ENCODE assay signal across 35 cellular contexts in the genomic region with DNA sequence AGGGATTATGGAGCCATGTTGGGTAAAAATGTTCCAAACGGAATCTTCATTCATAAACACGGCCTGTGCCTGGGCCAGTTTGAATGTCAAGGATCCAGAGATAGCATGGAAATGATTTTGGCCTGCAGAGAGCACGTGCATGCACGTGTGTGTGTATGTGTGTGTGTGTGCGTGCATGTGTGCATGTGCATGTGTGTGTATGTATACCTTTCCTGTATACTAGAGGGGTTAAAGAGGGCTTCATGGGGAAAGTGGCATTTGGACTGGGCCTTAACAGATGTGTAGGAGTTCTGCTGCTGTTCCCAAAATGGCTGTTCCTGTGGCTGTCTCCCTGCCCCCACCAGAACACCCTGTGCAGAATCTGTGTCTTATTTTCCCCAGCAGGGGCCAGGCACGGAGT. TPM values are rescaled to one million over a fixed set of nuclear protein-coding genes. Genes with fewer than 3 reads are reported as not detected.
"Had no signal": no experiment of that assay in that cellular context is flagged by ENCODE, and none has a peak within 500 bp of the region (broad histone marks: within the 10 kb centered on the region; RNA-seq: fewer than 3 reads in every experiment).

No MANE protein-coding gene starts in this region.

- H3K4me3 ChIP-seq: adrenal gland, body of pancreas, cardiac muscle cell, colonic mucosa had no signal

- H3K4me3 Mint-ChIP-seq: activated CD4-positive, alpha-beta memory T cell treated with anti-CD3 and anti-CD28 coated beads for 36 hours; activated CD4-positive, alpha-beta T cell treated with anti-CD3 and anti-CD28 coated beads for 36 hours; activated CD4-positive, alpha-beta T cell treated with anti-CD3 and anti-CD28 coated beads, Interleukin-2, amount 10 ng/mL, durations not matched to agents 24 days and 14 days; activated CD8-positive, alpha-beta memory T cell treated with anti-CD3 and anti-CD28 coated beads, Interleukin-2, amount 10 ng/mL, durations not matched to agents 7 days and 5 days; activated CD8-positive, alpha-beta T cell treated with anti-CD3 and anti-CD28 coated beads, Interleukin-2, amount 10 ng/mL, durations not matched to agents 7 days and 5 days; activated naive CD4-positive, alpha-beta T cell treated with anti-CD3 and anti-CD28 coated beads for 36 hours; activated naive CD4-positive, alpha-beta T cell treated with anti-CD3 and anti-CD28 coated beads, Interleukin-2, amount 50 U/mL, for 24 hours; activated naive CD8-positive, alpha-beta T cell treated with anti-CD3 and anti-CD28 coated beads for 36 hours; activated naive CD8-positive, alpha-beta T cell treated with anti-CD3 and anti-CD28 coated beads, Interleukin-2, amount 50 U/mL, for 24 hours; activated T-helper 1 cell treated with anti-CD3 and anti-CD28 coated beads, Interleukin-12 subunit alpha, Interleukin-12 subunit beta, Interleukin-2, Interleukin-4 antibody, amounts not matched to agents 30 ng/mL and 10 ng/mL and 1 ng/mL, durations not matched to agents 14 hours and 24 hours and 36 hours; T-cell; T-helper 1 cell treated with Interleukin-12 subunit alpha and Interleukin-12 subunit beta and Interleukin-4 antibody, amounts not matched to agents 30 μg/mL and 1 μg/mL, for 36 hours had no signal

- H3K9me3 ChIP-seq: adrenal gland, body of pancreas, colonic mucosa had no signal

- H3K27ac Mint-ChIP-seq: activated CD4-positive, alpha-beta memory T cell treated with anti-CD3 and anti-CD28 coated beads for 36 hours; activated CD4-positive, alpha-beta T cell treated with anti-CD3 and anti-CD28 coated beads for 36 hours; activated CD4-positive, alpha-beta T cell treated with anti-CD3 and anti-CD28 coated beads, Interleukin-2, amount 10 ng/mL, durations not matched to agents 24 days and 14 days; activated CD8-positive, alpha-beta memory T cell treated with anti-CD3 and anti-CD28 coated beads, Interleukin-2, amount 10 ng/mL, durations not matched to agents 7 days and 5 days; activated CD8-positive, alpha-beta T cell treated with anti-CD3 and anti-CD28 coated beads, Interleukin-2, amount 10 ng/mL, durations not matched to agents 7 days and 5 days; activated naive CD4-positive, alpha-beta T cell treated with anti-CD3 and anti-CD28 coated beads for 36 hours; activated naive CD4-positive, alpha-beta T cell treated with anti-CD3 and anti-CD28 coated beads, Interleukin-2, amount 50 U/mL, for 24 hours; activated naive CD8-positive, alpha-beta T cell treated with anti-CD3 and anti-CD28 coated beads for 36 hours; activated naive CD8-positive, alpha-beta T cell treated with anti-CD3 and anti-CD28 coated beads, Interleukin-2, amount 50 U/mL, for 24 hours; activated T-helper 1 cell treated with anti-CD3 and anti-CD28 coated beads, Interleukin-12 subunit alpha, Interleukin-12 subunit beta, Interleukin-2, Interleukin-4 antibody, amounts not matched to agents 30 ng/mL and 10 ng/mL and 1 ng/mL, durations not matched to agents 14 hours and 24 hours and 36 hours; activated T-helper 2 cell treated with anti-CD3 and anti-CD28 coated beads, Interferon-gamma antibody, Interleukin-2, Interleukin-4, amounts not matched to agents 10 μg/mL and 5 μg/mL and 100 μg/mL, durations not matched to agents 14 hours and 24 hours and 36 hours; T-cell; T-helper 1 cell treated with Interleukin-12 subunit alpha and Interleukin-12 subunit beta and Interleukin-4 antibody, amounts not matched to agents 30 μg/mL and 1 μg/mL, for 36 hours had no signal

- H3K9me3 Mint-ChIP-seq: activated CD4-positive, alpha-beta memory T cell treated with anti-CD3 and anti-CD28 coated beads for 36 hours; activated CD4-positive, alpha-beta T cell treated with anti-CD3 and anti-CD28 coated beads, Interleukin-2, amount 10 ng/mL, durations not matched to agents 24 days and 14 days; activated naive CD4-positive, alpha-beta T cell treated with anti-CD3 and anti-CD28 coated beads for 36 hours; activated naive CD4-positive, alpha-beta T cell treated with anti-CD3 and anti-CD28 coated beads, Interleukin-2, amount 50 U/mL, for 24 hours; activated naive CD8-positive, alpha-beta T cell treated with anti-CD3 and anti-CD28 coated beads for 36 hours; activated naive CD8-positive, alpha-beta T cell treated with anti-CD3 and anti-CD28 coated beads, Interleukin-2, amount 50 U/mL, for 24 hours; activated T-helper 1 cell treated with anti-CD3 and anti-CD28 coated beads, Interleukin-12 subunit alpha, Interleukin-12 subunit beta, Interleukin-2, Interleukin-4 antibody, amounts not matched to agents 30 ng/mL and 10 ng/mL and 1 ng/mL, durations not matched to agents 14 hours and 24 hours and 36 hours; activated T-helper 2 cell treated with anti-CD3 and anti-CD28 coated beads, Interferon-gamma antibody, Interleukin-2, Interleukin-4, amounts not matched to agents 10 μg/mL and 5 μg/mL and 100 μg/mL, durations not matched to agents 14 hours and 24 hours and 36 hours; T-cell; T-helper 1 cell treated with Interleukin-12 subunit alpha and Interleukin-12 subunit beta and Interleukin-4 antibody, amounts not matched to agents 30 μg/mL and 1 μg/mL, for 36 hours had no signal

- H3K27me3 Mint-ChIP-seq: activated CD4-positive, alpha-beta memory T cell treated with anti-CD3 and anti-CD28 coated beads for 36 hours; activated CD4-positive, alpha-beta T cell treated with anti-CD3 and anti-CD28 coated beads for 36 hours; activated CD4-positive, alpha-beta T cell treated with anti-CD3 and anti-CD28 coated beads, Interleukin-2, amount 10 ng/mL, durations not matched to agents 24 days and 14 days; activated CD8-positive, alpha-beta memory T cell treated with anti-CD3 and anti-CD28 coated beads, Interleukin-2, amount 10 ng/mL, durations not matched to agents 7 days and 5 days; activated naive CD4-positive, alpha-beta T cell treated with anti-CD3 and anti-CD28 coated beads, Interleukin-2, amount 50 U/mL, for 24 hours; activated naive CD8-positive, alpha-beta T cell treated with anti-CD3 and anti-CD28 coated beads for 36 hours; activated naive CD8-positive, alpha-beta T cell treated with anti-CD3 and anti-CD28 coated beads, Interleukin-2, amount 50 U/mL, for 24 hours; T-cell had no signal

- H3K27me3 ChIP-seq: adrenal gland, body of pancreas, cardiac muscle cell, colonic mucosa had no signal

- H3K4me1 Mint-ChIP-seq: activated naive CD4-positive, alpha-beta T cell treated with anti-CD3 and anti-CD28 coated beads, Interleukin-2, amount 50 U/mL, for 24 hours had no signal

- ATAC-seq: activated CD4-positive, alpha-beta T cell treated with anti-CD3 and anti-CD28 coated beads for 36 hours; activated CD8-positive, alpha-beta memory T cell treated with anti-CD3 and anti-CD28 coated beads, Interleukin-2, amount 10 ng/mL, durations not matched to agents 7 days and 5 days; activated CD8-positive, alpha-beta T cell treated with anti-CD3 and anti-CD28 coated beads, Interleukin-2, amount 10 ng/mL, durations not matched to agents 7 days and 5 days; activated naive CD8-positive, alpha-beta T cell treated with anti-CD3 and anti-CD28 coated beads, Interleukin-2, amount 50 U/mL, for 24 hours; body of pancreas; esophagus mucosa; T-cell had no signal

- H3K36me3 ChIP-seq: adrenal gland, cardiac muscle cell, colonic mucosa had no signal

- H3K27ac ChIP-seq: adrenal gland, body of pancreas, cardiac muscle cell, colonic mucosa had no signal

- FAIRE-seq: endometrium, frontal cortex had no signal

- DNase-seq: activated CD4-positive, alpha-beta memory T cell treated with anti-CD3 and anti-CD28 coated beads for 36 hours; activated CD4-positive, alpha-beta T cell treated with anti-CD3 and anti-CD28 coated beads for 36 hours; activated CD4-positive, alpha-beta T cell treated with anti-CD3 and anti-CD28 coated beads, Interleukin-2, amount 10 ng/mL, durations not matched to agents 24 days and 14 days; activated CD4-positive, CD25-positive, alpha-beta regulatory T cell; activated CD4-positive, CD25-positive, alpha-beta regulatory T cell treated with anti-CD3 and anti-CD28 coated beads, Interleukin-2, amount 50 U/mL, for 72 hours; activated CD8-positive, alpha-beta memory T cell treated with anti-CD3 and anti-CD28 coated beads, Interleukin-2, amount 10 ng/mL, durations not matched to agents 7 days and 5 days; activated CD8-positive, alpha-beta memory T cell treated with anti-CD3 and anti-CD28 coated beads, Interleukin-2, amount 50 U/mL, for 4 hours; activated CD8-positive, alpha-beta T cell treated with anti-CD3 and anti-CD28 coated beads, Interleukin-2, amount 10 ng/mL, durations not matched to agents 7 days and 5 days; activated effector memory CD4-positive, alpha-beta T cell treated with anti-CD3 and anti-CD28 coated beads, Interleukin-2, amount 50 U/mL, for 16 hours; activated naive CD4-positive, alpha-beta T cell treated with anti-CD3 and anti-CD28 coated beads for 36 hours; activated naive CD8-positive, alpha-beta T cell treated with anti-CD3 and anti-CD28 coated beads for 36 hours; activated naive CD8-positive, alpha-beta T cell treated with anti-CD3 and anti-CD28 coated beads, Interleukin-2, amount 50 U/mL, for 24 hours; activated T-cell treated with anti-CD3 and anti-CD28 coated beads, Interleukin-2, amount 50 U/mL, for 1 hour; activated T-cell treated with anti-CD3 and anti-CD28 coated beads, Interleukin-2, amount 50 U/mL, for 48 hours; adrenal gland; amygdala; aorta; body of pancreas; central memory CD4-positive, alpha-beta T cell; cerebellar nuclear complex; colonic mucosa; effector CD8-positive, alpha-beta T cell; foreskin fibroblast; head of caudate nucleus; T-cell; T1000 had no signal

- H3K36me3 Mint-ChIP-seq: activated CD4-positive, alpha-beta memory T cell treated with anti-CD3 and anti-CD28 coated beads for 36 hours; activated CD8-positive, alpha-beta memory T cell treated with anti-CD3 and anti-CD28 coated beads, Interleukin-2, amount 10 ng/mL, durations not matched to agents 7 days and 5 days; activated naive CD4-positive, alpha-beta T cell treated with anti-CD3 and anti-CD28 coated beads, Interleukin-2, amount 50 U/mL, for 24 hours; activated naive CD8-positive, alpha-beta T cell treated with anti-CD3 and anti-CD28 coated beads for 36 hours; T-cell had no signal

RNA-seq across cellular contexts. Expression of gene TTC39A, which starts 21.7 kb away (rescaled TPM):
- total RNA-seq: activated CD8-positive, alpha-beta T cell treated with anti-CD3 and anti-CD28 coated beads, Interleukin-2, amount 10 ng/mL, durations not matched to agents 7 days and 5 days; activated naive CD4-positive, alpha-beta T cell treated with anti-CD3 and anti-CD28 coated beads for 36 hours; activated naive CD8-positive, alpha-beta T cell treated with anti-CD3 and anti-CD28 coated beads for 36 hours; activated T-helper 1 cell treated with anti-CD3 and anti-CD28 coated beads, Interleukin-12 subunit alpha, Interleukin-12 subunit beta, Interleukin-2, Interleukin-4 antibody, amounts not matched to agents 30 ng/mL and 10 ng/mL and 1 ng/mL, durations not matched to agents 14 hours and 24 hours and 36 hours; T-helper 2 cell treated with Interferon-gamma antibody and Interleukin-4, amounts not matched to agents 100 ng/mL and 5 ng/mL, for 36 hours had no signal
